In the genomic region with DNA sequence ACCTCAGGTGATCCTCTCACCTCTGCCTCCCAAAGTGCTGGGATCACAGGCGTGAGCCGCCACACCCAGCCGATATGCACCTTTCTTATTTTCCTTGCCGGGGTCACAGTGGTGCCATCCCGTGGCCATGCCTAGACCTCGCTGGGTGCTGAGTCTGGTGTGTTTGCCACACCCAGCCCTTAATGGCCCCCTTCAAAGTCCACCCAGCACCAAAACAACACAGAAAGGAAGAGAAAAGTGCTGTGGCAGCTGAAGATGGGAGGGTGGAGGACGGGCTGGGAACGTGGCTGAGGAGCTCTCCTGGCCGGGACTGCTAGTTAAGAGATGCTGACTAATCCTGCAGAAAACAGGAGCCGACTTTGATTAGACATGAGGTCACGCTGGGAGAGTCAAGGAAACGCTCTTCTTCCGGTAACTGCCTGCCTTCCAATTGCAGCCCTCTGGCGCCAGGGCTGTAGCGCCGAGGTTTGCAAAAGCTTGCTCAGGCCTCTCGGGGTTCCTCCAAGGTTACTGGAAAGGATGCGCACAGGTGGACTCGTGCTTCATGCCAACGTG, we compare ENCODE assay signal across 1 cellular context.
TF ChIP-seq lines count a peak whose summit lies in the region.

No MANE protein-coding gene starts in this region.

TF ChIP-seq in HEK293, 187 proteins besides CTCF, POLR2A, EP300 and RAD21 (continued from another document):
- TF ChIP-seq, protein P1, sequence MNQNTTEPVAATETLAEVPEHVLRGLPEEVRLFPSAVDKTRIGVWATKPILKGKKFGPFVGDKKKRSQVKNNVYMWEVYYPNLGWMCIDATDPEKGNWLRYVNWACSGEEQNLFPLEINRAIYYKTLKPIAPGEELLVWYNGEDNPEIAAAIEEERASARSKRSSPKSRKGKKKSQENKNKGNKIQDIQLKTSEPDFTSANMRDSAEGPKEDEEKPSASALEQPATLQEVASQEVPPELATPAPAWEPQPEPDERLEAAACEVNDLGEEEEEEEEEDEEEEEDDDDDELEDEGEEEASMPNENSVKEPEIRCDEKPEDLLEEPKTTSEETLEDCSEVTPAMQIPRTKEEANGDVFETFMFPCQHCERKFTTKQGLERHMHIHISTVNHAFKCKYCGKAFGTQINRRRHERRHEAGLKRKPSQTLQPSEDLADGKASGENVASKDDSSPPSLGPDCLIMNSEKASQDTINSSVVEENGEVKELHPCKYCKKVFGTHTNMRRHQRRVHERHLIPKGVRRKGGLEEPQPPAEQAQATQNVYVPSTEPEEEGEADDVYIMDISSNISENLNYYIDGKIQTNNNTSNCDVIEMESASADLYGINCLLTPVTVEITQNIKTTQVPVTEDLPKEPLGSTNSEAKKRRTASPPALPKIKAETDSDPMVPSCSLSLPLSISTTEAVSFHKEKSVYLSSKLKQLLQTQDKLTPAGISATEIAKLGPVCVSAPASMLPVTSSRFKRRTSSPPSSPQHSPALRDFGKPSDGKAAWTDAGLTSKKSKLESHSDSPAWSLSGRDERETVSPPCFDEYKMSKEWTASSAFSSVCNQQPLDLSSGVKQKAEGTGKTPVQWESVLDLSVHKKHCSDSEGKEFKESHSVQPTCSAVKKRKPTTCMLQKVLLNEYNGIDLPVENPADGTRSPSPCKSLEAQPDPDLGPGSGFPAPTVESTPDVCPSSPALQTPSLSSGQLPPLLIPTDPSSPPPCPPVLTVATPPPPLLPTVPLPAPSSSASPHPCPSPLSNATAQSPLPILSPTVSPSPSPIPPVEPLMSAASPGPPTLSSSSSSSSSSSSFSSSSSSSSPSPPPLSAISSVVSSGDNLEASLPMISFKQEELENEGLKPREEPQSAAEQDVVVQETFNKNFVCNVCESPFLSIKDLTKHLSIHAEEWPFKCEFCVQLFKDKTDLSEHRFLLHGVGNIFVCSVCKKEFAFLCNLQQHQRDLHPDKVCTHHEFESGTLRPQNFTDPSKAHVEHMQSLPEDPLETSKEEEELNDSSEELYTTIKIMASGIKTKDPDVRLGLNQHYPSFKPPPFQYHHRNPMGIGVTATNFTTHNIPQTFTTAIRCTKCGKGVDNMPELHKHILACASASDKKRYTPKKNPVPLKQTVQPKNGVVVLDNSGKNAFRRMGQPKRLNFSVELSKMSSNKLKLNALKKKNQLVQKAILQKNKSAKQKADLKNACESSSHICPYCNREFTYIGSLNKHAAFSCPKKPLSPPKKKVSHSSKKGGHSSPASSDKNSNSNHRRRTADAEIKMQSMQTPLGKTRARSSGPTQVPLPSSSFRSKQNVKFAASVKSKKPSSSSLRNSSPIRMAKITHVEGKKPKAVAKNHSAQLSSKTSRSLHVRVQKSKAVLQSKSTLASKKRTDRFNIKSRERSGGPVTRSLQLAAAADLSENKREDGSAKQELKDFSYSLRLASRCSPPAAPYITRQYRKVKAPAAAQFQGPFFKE (tag by site-specific recombination; IDR thresholded peaks at IDR 0.05; ENCODE audit: borderline replicate concordance), result no peak
- peak; percentile 78; the same call in 1 of the 2 replicates for TF ChIP-seq TRIM28 (IDR thresholded peaks at IDR 0.05; ENCODE audit: borderline replicate concordance, low read length)
- TF ChIP-seq ZBTB48 (tag by site-specific recombination; IDR thresholded peaks at IDR 0.05), result no peak
- TF ChIP-seq, protein P2, sequence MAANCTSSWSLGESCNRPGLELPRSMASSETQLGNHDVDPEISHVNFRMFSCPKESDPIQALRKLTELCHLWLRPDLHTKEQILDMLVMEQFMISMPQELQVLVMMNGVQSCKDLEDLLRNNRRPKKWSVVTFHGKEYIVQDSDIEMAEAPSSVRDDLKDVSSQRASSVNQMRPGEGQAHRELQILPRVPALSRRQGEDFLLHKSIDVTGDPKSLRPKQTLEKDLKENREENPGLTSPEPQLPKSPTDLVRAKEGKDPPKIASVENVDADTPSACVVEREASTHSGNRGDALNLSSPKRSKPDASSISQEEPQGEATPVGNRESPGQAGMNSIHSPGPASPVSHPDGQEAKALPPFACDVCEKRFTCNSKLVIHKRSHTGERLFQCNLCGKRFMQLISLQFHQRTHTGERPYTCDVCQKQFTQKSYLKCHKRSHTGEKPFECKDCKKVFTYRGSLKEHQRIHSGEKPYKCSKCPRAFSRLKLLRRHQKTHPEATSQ (tag by site-specific recombination; IDR thresholded peaks at IDR 0.05), result no peak
- peak; percentile 87 for TF ChIP-seq ZNF629 (tag by site-specific recombination; IDR thresholded peaks at IDR 0.05)
- TF ChIP-seq ZNF19 (tag by site-specific recombination; IDR thresholded peaks at IDR 0.05; ENCODE audit: low read depth), result no peak
- TF ChIP-seq ZNF169 (tag by site-specific recombination; IDR thresholded peaks at IDR 0.05), result no peak
- TF ChIP-seq ZNF843 (tag by site-specific recombination; IDR thresholded peaks at IDR 0.05), result no peak
- TF ChIP-seq SP3 (tag by site-specific recombination; IDR thresholded peaks at IDR 0.05), result no peak
- TF ChIP-seq, protein P3, sequence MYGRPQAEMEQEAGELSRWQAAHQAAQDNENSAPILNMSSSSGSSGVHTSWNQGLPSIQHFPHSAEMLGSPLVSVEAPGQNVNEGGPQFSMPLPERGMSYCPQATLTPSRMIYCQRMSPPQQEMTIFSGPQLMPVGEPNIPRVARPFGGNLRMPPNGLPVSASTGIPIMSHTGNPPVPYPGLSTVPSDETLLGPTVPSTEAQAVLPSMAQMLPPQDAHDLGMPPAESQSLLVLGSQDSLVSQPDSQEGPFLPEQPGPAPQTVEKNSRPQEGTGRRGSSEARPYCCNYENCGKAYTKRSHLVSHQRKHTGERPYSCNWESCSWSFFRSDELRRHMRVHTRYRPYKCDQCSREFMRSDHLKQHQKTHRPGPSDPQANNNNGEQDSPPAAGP (tag by site-specific recombination; IDR thresholded peaks at IDR 0.05), result peak; percentile 91
- no peak for TF ChIP-seq ZNF560 (tag by site-specific recombination; IDR thresholded peaks at IDR 0.05; ENCODE audit: borderline replicate concordance)
- peak; percentile 63 for TF ChIP-seq ZBTB17 (tag by site-specific recombination; IDR thresholded peaks at IDR 0.05)
- TF ChIP-seq, protein P4, sequence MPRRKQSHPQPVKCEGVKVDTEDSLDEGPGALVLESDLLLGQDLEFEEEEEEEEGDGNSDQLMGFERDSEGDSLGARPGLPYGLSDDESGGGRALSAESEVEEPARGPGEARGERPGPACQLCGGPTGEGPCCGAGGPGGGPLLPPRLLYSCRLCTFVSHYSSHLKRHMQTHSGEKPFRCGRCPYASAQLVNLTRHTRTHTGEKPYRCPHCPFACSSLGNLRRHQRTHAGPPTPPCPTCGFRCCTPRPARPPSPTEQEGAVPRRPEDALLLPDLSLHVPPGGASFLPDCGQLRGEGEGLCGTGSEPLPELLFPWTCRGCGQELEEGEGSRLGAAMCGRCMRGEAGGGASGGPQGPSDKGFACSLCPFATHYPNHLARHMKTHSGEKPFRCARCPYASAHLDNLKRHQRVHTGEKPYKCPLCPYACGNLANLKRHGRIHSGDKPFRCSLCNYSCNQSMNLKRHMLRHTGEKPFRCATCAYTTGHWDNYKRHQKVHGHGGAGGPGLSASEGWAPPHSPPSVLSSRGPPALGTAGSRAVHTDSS (tag by site-specific recombination; IDR thresholded peaks at IDR 0.05), result no peak
- peak; percentile 84 for TF ChIP-seq ZBTB21 (tag by site-specific recombination; IDR thresholded peaks at IDR 0.05)
- TF ChIP-seq GFI1B (tag by site-specific recombination; IDR thresholded peaks at IDR 0.05), result no peak
- TF ChIP-seq, protein P5, sequence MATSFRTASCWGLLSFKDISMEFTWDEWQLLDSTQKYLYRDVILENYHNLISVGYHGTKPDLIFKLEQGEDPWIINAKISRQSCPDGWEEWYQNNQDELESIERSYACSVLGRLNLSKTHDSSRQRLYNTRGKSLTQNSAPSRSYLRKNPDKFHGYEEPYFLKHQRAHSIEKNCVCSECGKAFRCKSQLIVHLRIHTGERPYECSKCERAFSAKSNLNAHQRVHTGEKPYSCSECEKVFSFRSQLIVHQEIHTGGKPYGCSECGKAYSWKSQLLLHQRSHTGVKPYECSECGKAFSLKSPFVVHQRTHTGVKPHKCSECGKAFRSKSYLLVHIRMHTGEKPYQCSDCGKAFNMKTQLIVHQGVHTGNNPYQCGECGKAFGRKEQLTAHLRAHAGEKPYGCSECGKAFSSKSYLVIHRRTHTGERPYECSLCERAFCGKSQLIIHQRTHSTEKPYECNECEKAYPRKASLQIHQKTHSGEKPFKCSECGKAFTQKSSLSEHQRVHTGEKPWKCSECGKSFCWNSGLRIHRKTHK (tag by site-specific recombination; IDR thresholded peaks at IDR 0.05), result no peak
- TF ChIP-seq, protein P6, sequence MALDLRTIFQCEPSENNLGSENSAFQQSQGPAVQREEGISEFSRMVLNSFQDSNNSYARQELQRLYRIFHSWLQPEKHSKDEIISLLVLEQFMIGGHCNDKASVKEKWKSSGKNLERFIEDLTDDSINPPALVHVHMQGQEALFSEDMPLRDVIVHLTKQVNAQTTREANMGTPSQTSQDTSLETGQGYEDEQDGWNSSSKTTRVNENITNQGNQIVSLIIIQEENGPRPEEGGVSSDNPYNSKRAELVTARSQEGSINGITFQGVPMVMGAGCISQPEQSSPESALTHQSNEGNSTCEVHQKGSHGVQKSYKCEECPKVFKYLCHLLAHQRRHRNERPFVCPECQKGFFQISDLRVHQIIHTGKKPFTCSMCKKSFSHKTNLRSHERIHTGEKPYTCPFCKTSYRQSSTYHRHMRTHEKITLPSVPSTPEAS (tag by site-specific recombination; IDR thresholded peaks at IDR 0.05), result no peak
- no peak; the same call in 1 of the 2 replicates for TF ChIP-seq ZNF660 (tag by site-specific recombination; IDR thresholded peaks at IDR 0.05)
- no peak for TF ChIP-seq ZNF670 (tag by site-specific recombination; IDR thresholded peaks at IDR 0.05; ENCODE audit: low read depth)
- TF ChIP-seq ZNF394 (tag by site-specific recombination; IDR thresholded peaks at IDR 0.05; ENCODE audit: borderline replicate concordance), result 0 out of 2 replicates have a peak, but pooled peaks have one; percentile 18
- no peak for TF ChIP-seq ZNF404 (tag by site-specific recombination; IDR thresholded peaks at IDR 0.05)
- peak; percentile 54; the same call in 1 of the 2 replicates for TF ChIP-seq TCF7L2 (IDR thresholded peaks at IDR 0.05; ENCODE audit: borderline replicate concordance, low read depth, low read length)
- TF ChIP-seq ZNF776 (tag by site-specific recombination; IDR thresholded peaks at IDR 0.05; ENCODE audit: borderline replicate concordance), result no peak
